24 cellular contexts compared by ENCODE assay signal in genomic region chr2:217703102-217703501, GRCh38.
"Had no signal": no experiment of that assay in that cellular context is flagged by ENCODE, and none has a peak within 500 bp of the region (broad histone marks: within the 10 kb centered on the region; RNA-seq: fewer than 3 reads in every experiment).

No MANE protein-coding gene starts in this region.

- H3K4me1 Mint-ChIP-seq: activated B cell treated with CpG ODN at 0.5 μM for 24 hours; activated naive CD4-positive, alpha-beta T cell treated with anti-CD3 and anti-CD28 coated beads, Interleukin-2, amount 10 ng/mL, durations not matched to agents 7 days and 5 days; activated naive CD8-positive, alpha-beta T cell treated with anti-CD3 and anti-CD28 coated beads, Interleukin-2, amount 50 U/mL, for 24 hours; natural killer cell; stimulated activated naive B cell treated with anti-CD40 and anti-IgM and Interleukin-4, amounts not matched to agents 10 μg/mL and 1 μg/mL and 100 μg/mL, for 72 hours had no signal

- H3K36me3 Mint-ChIP-seq: activated CD4-positive, alpha-beta memory T cell treated with anti-CD3 and anti-CD28 coated beads for 36 hours; activated naive CD4-positive, alpha-beta T cell treated with anti-CD3 and anti-CD28 coated beads, Interleukin-2, amount 10 ng/mL, durations not matched to agents 7 days and 5 days; natural killer cell; stimulated activated naive B cell treated with anti-CD40 and anti-IgM and Interleukin-4, amounts not matched to agents 10 μg/mL and 1 μg/mL and 100 μg/mL, for 72 hours had no signal

- ATAC-seq: activated naive CD8-positive, alpha-beta T cell treated with anti-CD3 and anti-CD28 coated beads, Interleukin-2, amount 50 U/mL, for 24 hours; activated T-cell treated with anti-CD3 and anti-CD28 coated beads, Interleukin-2, amount 50 U/mL, for 72 hours; natural killer cell; stimulated activated naive B cell treated with anti-CD40 and anti-IgM and Interleukin-4, amounts not matched to agents 10 μg/mL and 1 μg/mL and 100 μg/mL, for 72 hours had no signal

- H3K9me3 ChIP-seq: esophagus muscularis mucosa, left ventricle myocardium inferior, prostate gland, tibial nerve had no signal

- H3K27ac ChIP-seq: brain microvascular endothelial cell, esophagus muscularis mucosa, left ventricle myocardium inferior, prostate gland had no signal

- H3K9me3 Mint-ChIP-seq: activated B cell treated with CpG ODN at 0.5 μM for 24 hours; activated CD4-positive, alpha-beta memory T cell treated with anti-CD3 and anti-CD28 coated beads for 36 hours; activated naive CD4-positive, alpha-beta T cell treated with anti-CD3 and anti-CD28 coated beads, Interleukin-2, amount 10 ng/mL, durations not matched to agents 7 days and 5 days; activated naive CD8-positive, alpha-beta T cell treated with anti-CD3 and anti-CD28 coated beads, Interleukin-2, amount 50 U/mL, for 24 hours; activated T-cell treated with anti-CD3 and anti-CD28 coated beads, Interleukin-2, amount 50 U/mL, for 72 hours; natural killer cell; stimulated activated naive B cell treated with anti-CD40 and anti-IgM and Interleukin-4, amounts not matched to agents 10 μg/mL and 1 μg/mL and 100 μg/mL, for 72 hours had no signal

- H3K4me3 Mint-ChIP-seq: activated B cell treated with CpG ODN at 0.5 μM for 24 hours; activated CD4-positive, alpha-beta memory T cell treated with anti-CD3 and anti-CD28 coated beads for 36 hours; activated naive CD4-positive, alpha-beta T cell treated with anti-CD3 and anti-CD28 coated beads, Interleukin-2, amount 10 ng/mL, durations not matched to agents 7 days and 5 days; activated naive CD8-positive, alpha-beta T cell treated with anti-CD3 and anti-CD28 coated beads, Interleukin-2, amount 50 U/mL, for 24 hours; activated T-cell treated with anti-CD3 and anti-CD28 coated beads, Interleukin-2, amount 50 U/mL, for 72 hours; natural killer cell; stimulated activated naive B cell treated with anti-CD40 and anti-IgM and Interleukin-4, amounts not matched to agents 10 μg/mL and 1 μg/mL and 100 μg/mL, for 72 hours had no signal

- H3K27ac Mint-ChIP-seq: activated B cell treated with CpG ODN at 0.5 μM for 24 hours; activated CD4-positive, alpha-beta memory T cell treated with anti-CD3 and anti-CD28 coated beads for 36 hours; activated naive CD4-positive, alpha-beta T cell treated with anti-CD3 and anti-CD28 coated beads, Interleukin-2, amount 10 ng/mL, durations not matched to agents 7 days and 5 days; activated naive CD8-positive, alpha-beta T cell treated with anti-CD3 and anti-CD28 coated beads, Interleukin-2, amount 50 U/mL, for 24 hours; activated T-cell treated with anti-CD3 and anti-CD28 coated beads, Interleukin-2, amount 50 U/mL, for 72 hours; natural killer cell; stimulated activated naive B cell treated with anti-CD40 and anti-IgM and Interleukin-4, amounts not matched to agents 10 μg/mL and 1 μg/mL and 100 μg/mL, for 72 hours had no signal

- H3K27me3 ChIP-seq: brain microvascular endothelial cell, esophagus muscularis mucosa, tibial nerve had no signal

- H3K4me3 ChIP-seq: esophagus muscularis mucosa, left ventricle myocardium inferior, prostate gland, tibial nerve had no signal

- DNase-seq: activated B cell treated with CpG ODN at 0.5 μM for 24 hours; activated CD4-positive, alpha-beta memory T cell treated with anti-CD3 and anti-CD28 coated beads for 36 hours; activated CD4-positive, alpha-beta T cell treated with anti-CD3 and anti-CD28 coated beads for 4 hours; activated effector memory CD4-positive, alpha-beta T cell treated with anti-CD3 and anti-CD28 coated beads, Interleukin-2, amount 50 U/mL, for 16 hours; activated naive CD4-positive, alpha-beta T cell treated with anti-CD3 and anti-CD28 coated beads, Interleukin-2, amount 10 ng/mL, durations not matched to agents 7 days and 5 days; activated naive CD8-positive, alpha-beta T cell treated with anti-CD3 and anti-CD28 coated beads, Interleukin-2, amount 50 U/mL, for 24 hours; activated T-cell treated with anti-CD3 and anti-CD28 coated beads, Interleukin-2, amount 50 U/mL, for 72 hours; brain microvascular endothelial cell; caudate nucleus; dermis blood vessel endothelial cell; effector memory CD4-positive, alpha-beta T cell; glutamatergic neuron; hippocampal formation; left ventricle myocardium inferior; mammary epithelial cell; midbrain; natural killer cell; stimulated activated CD4-positive, alpha-beta T cell treated with anti-CD3 and anti-CD28 coated beads, Interleukin-2, amount 100 ng/mL, for 48 hours; stimulated activated CD8-positive, alpha-beta memory T cell treated with anti-CD3 and anti-CD28 coated beads, Interleukin-4, amount 100 ng/mL, for 48 hours; stimulated activated naive B cell treated with anti-CD40 and anti-IgM and Interleukin-4, amounts not matched to agents 10 μg/mL and 1 μg/mL and 100 μg/mL, for 72 hours; T1000 had no signal

- H3K36me3 ChIP-seq: brain microvascular endothelial cell, esophagus muscularis mucosa, left ventricle myocardium inferior, prostate gland, tibial nerve had no signal
